ENCODE assay signal across 8 cellular contexts in genomic region chr10:115355162-115355760, GRCh38.
DNase-seq lines count a peak whose midpoint lies in the region; ATAC-seq, FAIRE-seq and TF ChIP-seq lines count a peak whose summit lies in the region.

No MANE protein-coding gene starts in this region.

- peak; percentile 93 for ATAC-seq in GM21526 (IDR thresholded peaks at IDR 0.05; ENCODE audit: low FRiP score, unreplicated experiment)

- no peak overlapping the region for H2AK5ac ChIP-seq in H1 (ENCODE audit: low read depth, low read length)

- H2AFZ ChIP-seq in OCI-LY7 (ENCODE audit: low read length) (no peak overlapping the region), H1 (ENCODE audit: low read length) (no peak overlapping the region)

- H3K27me3 ChIP-seq in H1 (replicated peaks in 1 of 4; ENCODE audit: control insufficient read depth in 3 of 4, extremely low read depth in 1 of 4, insufficient read depth in 3 of 4, low read length in 3 of 4), result no peaks in the 10 kb centered on the region

- H3K56ac ChIP-seq in H1 (replicated peaks; ENCODE audit: insufficient read length, low read depth, low read length), result no peak overlapping the region

- H3K4me3 ChIP-seq in OCI-LY7 (ENCODE audit: low read depth, low read length, poor library complexity, severe bottlenecking) (no peak overlapping the region), H1 (ENCODE audit: extremely low read depth in 1 of 4, insufficient read depth in 2 of 4, low read depth in 3 of 4, low read length in 4 of 4) (no peak overlapping the region)

- H3K27ac Mint-ChIP-seq in activated CD4-positive, alpha-beta T cell treated with anti-CD3 and anti-CD28 coated beads, Interleukin-2, amount 10 ng/mL, durations not matched to agents 24 days and 14 days, result no peak overlapping the region
- no peak overlapping the region for H3K27ac Mint-ChIP-seq in nephron progenitor cell

- H3K23ac ChIP-seq in H1 (ENCODE audit: insufficient read length), result no peak overlapping the region

- no peak overlapping the region for H2BK20ac ChIP-seq in H1 (ENCODE audit: low read length)

- no peak overlapping the region for H4K5ac ChIP-seq in H1 (ENCODE audit: insufficient read length, low read depth, low read length)

- H3K4me3 Mint-ChIP-seq in activated CD4-positive, alpha-beta T cell treated with anti-CD3 and anti-CD28 coated beads, Interleukin-2, amount 10 ng/mL, durations not matched to agents 24 days and 14 days, result no peak overlapping the region
- H3K4me3 Mint-ChIP-seq in nephron progenitor cell, result no peak overlapping the region

- TF ChIP-seq CTCF in OCI-LY7 (conservative IDR thresholded peaks at IDR 0.05; ENCODE audit: low read length), result peak; percentile 88
- peak in 2 of 3 experiments; percentile 72 to 82; a peak in 3 of 4 replicates for TF ChIP-seq CTCF in H1 (IDR thresholded peaks at IDR 0.05; ENCODE audit: control extremely low read depth in 1 of 3, insufficient read depth in 1 of 3, low read depth in 1 of 3, low read length in 3 of 3)
- peak; percentile 79 for TF ChIP-seq CTCF in nephron progenitor cell (IDR thresholded peaks at IDR 0.05)

- H4K8ac ChIP-seq in H1 (ENCODE audit: extremely low read depth, insufficient read depth, low read length), result no peak overlapping the region

- H3K9ac ChIP-seq in H1 (replicated peaks in 1 of 4; ENCODE audit: extremely low read depth in 1 of 4, low read depth in 3 of 4, low read length in 3 of 4), result no peak overlapping the region

- peak; percentile 73 for DNase-seq in activated CD4-positive, alpha-beta T cell treated with anti-CD3 and anti-CD28 coated beads, Interleukin-2, amount 10 ng/mL, durations not matched to agents 24 days and 14 days
- DNase-seq in activated CD4-positive, alpha-beta T cell treated with anti-CD3 and anti-CD28 coated beads for 4 hours, result no peak
- DNase-seq in HuH-7 (ENCODE audit: low spot score) (peak; percentile 44), OCI-LY7 (ENCODE audit: low spot score) (peak; percentile 65), H1 (ENCODE audit: low read depth in 1 of 2, low spot score in 2 of 2) (peak in 1 of 2 experiments; percentile 49), nephron progenitor cell (peak; percentile 55), mesenteric fat pad (ENCODE audit: low spot score) (no peak)

- H4K20me1 ChIP-seq in OCI-LY7 (ENCODE audit: insufficient read depth, low read length) (no peaks in the 10 kb centered on the region), H1 (replicated peaks in 1 of 2; ENCODE audit: control insufficient read depth in 1 of 2, insufficient read depth in 2 of 2, low read length in 2 of 2) (no peaks in the 10 kb centered on the region)

- H3K18ac ChIP-seq in H1 (ENCODE audit: extremely low read depth, low read length), result no peak overlapping the region

- H3K27ac ChIP-seq in OCI-LY7 (ENCODE audit: low read depth, low read length, poor library complexity, severe bottlenecking), result no peak overlapping the region
- H3K27ac ChIP-seq in H1 (ENCODE audit: low read depth, low read length), result no peak overlapping the region

- intact Hi-C loops in activated CD4-positive, alpha-beta T cell treated with anti-CD3 and anti-CD28 coated beads, Interleukin-2, amount 10 ng/mL, durations not matched to agents 24 days and 14 days (cut with micrococcal nuclease), result loop anchor here (2.0 kb wide), 1 partner anchor 1032 kb away; no protein-coding TSS in a partner anchor
- intact Hi-C loops in OCI-LY7 (cut with micrococcal nuclease; ENCODE audit: unreplicated experiment), result loop anchor here (2.0 kb wide), 2 partner anchors 62 to 1032 kb away; no protein-coding TSS in a partner anchor

- 25% methylated on average over 2 of the region's 2 CpGs; no CpG with 5 or more reads in 1 of the 2 experiments for WGBS in H1 (ENCODE audit: extremely low coverage in 1 of 2, insufficient coverage in 1 of 2, insufficient read length in 1 of 2, insufficient replicate concordance in 2 of 2, low coverage in 1 of 2, low lambda C conversion rate in 2 of 2, missing lambda C conversion rate in 1 of 2), 2 experiments

- no peaks in the 10 kb centered on the region for H3K36me3 Mint-ChIP-seq in activated CD4-positive, alpha-beta T cell treated with anti-CD3 and anti-CD28 coated beads, Interleukin-2, amount 10 ng/mL, durations not matched to agents 24 days and 14 days (ENCODE audit: low read depth)
- no peaks in the 10 kb centered on the region for H3K36me3 Mint-ChIP-seq in nephron progenitor cell (ENCODE audit: low read depth)

- H2BK120ac ChIP-seq in H1 (replicated peaks; ENCODE audit: low read depth, low read length), result no peak overlapping the region

- no peak overlapping the region for H3K4me2 ChIP-seq in OCI-LY7 (ENCODE audit: low read length)
- H3K4me2 ChIP-seq in H1 (ENCODE audit: insufficient read depth in 1 of 2, low read depth in 2 of 2, low read length in 2 of 2), result no peak overlapping the region

- no peak overlapping the region for H2BK12ac ChIP-seq in H1 (ENCODE audit: low read depth, low read length)

- H3K4ac ChIP-seq in H1 (replicated peaks; ENCODE audit: insufficient read length, low read depth, low read length), result no peak overlapping the region

- FAIRE-seq in H1 (lab: Jason Lieb, UNC), result peak; percentile 93

- no peaks in the 10 kb centered on the region for H3K23me2 ChIP-seq in H1 (ENCODE audit: low read depth, low read length)

- no peak overlapping the region for H2BK15ac ChIP-seq in H1 (ENCODE audit: low read length)

- H3K4me1 ChIP-seq in OCI-LY7 (ENCODE audit: insufficient read depth, low read length, poor library complexity, severe bottlenecking), result no peaks in the 10 kb centered on the region
- no peaks in the 10 kb centered on the region for H3K4me1 ChIP-seq in H1 (replicated peaks in 1 of 4; ENCODE audit: control insufficient read depth in 3 of 4, insufficient read depth in 4 of 4, low read length in 3 of 4)

- H3K14ac ChIP-seq in H1 (ENCODE audit: insufficient read length), result no peak overlapping the region

- TF ChIP-seq POLR2A in H1 (IDR thresholded peaks at IDR 0.05; ENCODE audit: control extremely low read depth in 1 of 2, low read depth in 2 of 2, low read length in 2 of 2), result no peak

- no peaks in the 10 kb centered on the region for H3K9me2 ChIP-seq in OCI-LY7 (ENCODE audit: insufficient read depth, low read length)

- no peaks in the 10 kb centered on the region for H3K79me1 ChIP-seq in H1 (ENCODE audit: low read depth, low read length)

- TF ChIP-seq RAD21 in H1 (IDR thresholded peaks at IDR 0.05 in 1 of 2, conservative IDR thresholded peaks at IDR 0.05 in 1 of 2; ENCODE audit: low read depth in 2 of 2, low read length in 2 of 2), result peak; percentile 98 to 99

- H2BK5ac ChIP-seq in H1 (ENCODE audit: low read depth, low read length), result no peak overlapping the region

- H3K27me3 Mint-ChIP-seq in activated CD4-positive, alpha-beta T cell treated with anti-CD3 and anti-CD28 coated beads, Interleukin-2, amount 10 ng/mL, durations not matched to agents 24 days and 14 days, result no peaks in the 10 kb centered on the region
- H3K27me3 Mint-ChIP-seq in nephron progenitor cell (ENCODE audit: low read depth, poor library complexity), result peaks cover 3% of the 10 kb centered on the region

- no peak for TF ChIP-seq EP300 in H1 (IDR thresholded peaks at IDR 0.05; ENCODE audit: borderline replicate concordance in 1 of 2, low read depth in 2 of 2, low read length in 2 of 2)

- H3K79me2 ChIP-seq in OCI-LY7 (ENCODE audit: insufficient read depth, low read depth, low read length), result no peaks in the 10 kb centered on the region
- no peaks in the 10 kb centered on the region for H3K79me2 ChIP-seq in H1 (ENCODE audit: control insufficient read depth in 1 of 2, insufficient read depth in 2 of 2, low read length in 2 of 2)

- no peaks in the 10 kb centered on the region for H3K4me1 Mint-ChIP-seq in activated CD4-positive, alpha-beta T cell treated with anti-CD3 and anti-CD28 coated beads, Interleukin-2, amount 10 ng/mL, durations not matched to agents 24 days and 14 days
- H3K4me1 Mint-ChIP-seq in nephron progenitor cell, result no peaks in the 10 kb centered on the region

- H3K36me3 ChIP-seq in OCI-LY7 (ENCODE audit: insufficient read depth, low read length) (no peaks in the 10 kb centered on the region), H1 (ENCODE audit: control insufficient read depth in 2 of 4, insufficient read depth in 4 of 4, low read length in 3 of 4) (no peaks in the 10 kb centered on the region)

- CTCF ChIA-PET in OCI-LY7 (lab: Charles Lee; ENCODE audit: unreplicated experiment) (no interaction called here), H1 (lab: Charles Lee; ENCODE audit: partially characterized antibody) (interaction anchor here (0.6 to 2.2 kb wide), 4 partner anchors 12 to 213 kb away, joined by 3 to 17 read pairs (median 5); no protein-coding TSS in a partner anchor)

- POLR2A ChIA-PET in OCI-LY7 (lab: Charles Lee), result no interaction called here
- POLR2A ChIA-PET in H1 (lab: Charles Lee; ENCODE audit: partially characterized antibody), result no interaction called here

- no TSS peak for BruUV-seq in OCI-LY7 (replicated peaks; lab: Mats Ljungman, UMichigan)

- H3K9me3 ChIP-seq in OCI-LY7 (ENCODE audit: low read length) (no peaks in the 10 kb centered on the region), H1 (ENCODE audit: insufficient read depth in 2 of 2, low read depth in 1 of 2, low read length in 1 of 2) (no peaks in the 10 kb centered on the region)

- H4K91ac ChIP-seq in H1 (replicated peaks; ENCODE audit: insufficient read length, low read length), result no peak overlapping the region

- H3K9me3 Mint-ChIP-seq in activated CD4-positive, alpha-beta T cell treated with anti-CD3 and anti-CD28 coated beads, Interleukin-2, amount 10 ng/mL, durations not matched to agents 24 days and 14 days, result no peaks in the 10 kb centered on the region
- no peaks in the 10 kb centered on the region for H3K9me3 Mint-ChIP-seq in nephron progenitor cell

TF ChIP-seq in H1, 55 proteins besides CTCF, POLR2A, EP300 and RAD21:
- no peak for TF ChIP-seq RNF2 (IDR thresholded peaks at IDR 0.05; ENCODE audit: borderline replicate concordance, low read depth, low read length, missing control alignments, poor library complexity, severe bottlenecking)
- TF ChIP-seq RXRA (IDR thresholded peaks at IDR 0.05; ENCODE audit: insufficient read depth, low read depth, low read length), result no peak
- TF ChIP-seq CBX8 (IDR thresholded peaks at IDR 0.05; ENCODE audit: borderline replicate concordance, low read depth, low read length), result no peak
- no peak for TF ChIP-seq NRF1 (IDR thresholded peaks at IDR 0.05; ENCODE audit: low read depth, low read length)
- TF ChIP-seq JUND (IDR thresholded peaks at IDR 0.05; ENCODE audit: low read length), result 0 out of 2 replicates have a peak, but pooled peaks have one; percentile 41
- peak; percentile 32; the same call in 1 of the 2 replicates for TF ChIP-seq TEAD4 (IDR thresholded peaks at IDR 0.05; ENCODE audit: low read depth, low read length)
- 0 out of 2 replicates have a peak, but pooled peaks have one; percentile 22 for TF ChIP-seq BRCA1 (IDR thresholded peaks at IDR 0.05; ENCODE audit: low read depth, low read length)

Comparison
In these comparisons a context has a peak if more than half of its experiments do, and no peak if none do; other contexts are left out.
1. DNase-seq: peak in activated CD4-positive, alpha-beta T cell treated with anti-CD3 and anti-CD28 coated beads, Interleukin-2, amount 10 ng/mL, durations not matched to agents 24 days and 14 days (single experiment), HuH-7 (single experiment), OCI-LY7 (single experiment) and nephron progenitor cell (single experiment); none in activated CD4-positive, alpha-beta T cell treated with anti-CD3 and anti-CD28 coated beads for 4 hours (0 of 2) and mesenteric fat pad (single experiment).
2. Peak in every context shown above with its lines, with median percentiles within 50 percentile points of each other: CTCF ChIP-seq.